ENCODE assay signal across 8 cellular contexts in genomic region chr2:193222456-193222855, GRCh38.
"Had no signal": no experiment of that assay in that cellular context is flagged by ENCODE, and none has a peak within 500 bp of the region (broad histone marks: within the 10 kb centered on the region; RNA-seq: fewer than 3 reads in every experiment).

No MANE protein-coding gene starts in this region.

- H3K4me3 ChIP-seq: GM23248 had no signal

- H3K9ac ChIP-seq: GM23248, KMS-11 had no signal

- H3K27ac ChIP-seq: GM23248, KMS-11 had no signal

- H2AFZ ChIP-seq: GM23248 had no signal

- H3K4me2 ChIP-seq: KMS-11 had no signal

- DNase-seq: GM23248, GOT3, H9, HCEC 1CT, KBM-7 had no signal

- FAIRE-seq: H54, HTR-8/SVneo had no signal
